Comparison of ENCODE assay signal across 1 cellular context in genomic region chr1:200336111-200336845, GRCh38.
TF ChIP-seq lines count a peak whose summit lies in the region.

No MANE protein-coding gene starts in this region.

TF ChIP-seq in WTC11, 78 proteins besides CTCF, POLR2A, EP300 and RAD21 (continued from another document):
- no peak for TF ChIP-seq ATF6 (CRISPR knock-in tag; IDR thresholded peaks at IDR 0.05)
TF ChIP-seq in WTC11: peak in this region for 0.
